18 cellular contexts compared by ENCODE assay signal in genomic region chr1:78155121-78155520, GRCh38.
"Had no signal": no experiment of that assay in that cellular context is flagged by ENCODE, and none has a peak within 500 bp of the region (broad histone marks: within the 10 kb centered on the region; RNA-seq: fewer than 3 reads in every experiment).

No MANE protein-coding gene starts in this region.

- H3K4me1 Mint-ChIP-seq: activated naive CD8-positive, alpha-beta T cell treated with anti-CD3 and anti-CD28 coated beads, Interleukin-2, amount 10 ng/mL, durations not matched to agents 7 days and 5 days; naive B cell; stimulated activated effector memory CD8-positive, alpha-beta T cell treated with anti-CD3 and anti-CD28 coated beads, Interleukin-12 subunit alpha, Interleukin-12 subunit beta, amount 100 ng/mL, for 72 hours had no signal

- H3K4me3 ChIP-seq: breast epithelium, lower lobe of right lung, smooth muscle cell, thyroid gland, vagina had no signal

- DNase-seq: activated CD4-positive, alpha-beta memory T cell treated with anti-CD3 and anti-CD28 coated beads for 36 hours; activated CD4-positive, alpha-beta T cell treated with anti-CD3 and anti-CD28 coated beads for 1 hour; activated gamma-delta T cell treated with Interleukin-2 at 50 U/mL for 16 hours; activated naive CD8-positive, alpha-beta T cell treated with anti-CD3 and anti-CD28 coated beads, Interleukin-2, amount 10 ng/mL, durations not matched to agents 7 days and 5 days; activated T-cell treated with anti-CD3 and anti-CD28 coated beads, Interleukin-2, amount 50 U/mL, for 72 hours; anterior cingulate cortex; dermis blood vessel endothelial cell; foreskin fibroblast; lower lobe of right lung; naive B cell; right cardiac atrium; T-helper 9 cell; thyroid gland had no signal

- H3K36me3 ChIP-seq: breast epithelium, lower lobe of right lung, thyroid gland, vagina had no signal

- H3K27ac ChIP-seq: breast epithelium, lower lobe of right lung, thyroid gland, vagina had no signal

- H3K9me3 Mint-ChIP-seq: activated CD4-positive, alpha-beta memory T cell treated with anti-CD3 and anti-CD28 coated beads for 36 hours; activated naive CD8-positive, alpha-beta T cell treated with anti-CD3 and anti-CD28 coated beads, Interleukin-2, amount 10 ng/mL, durations not matched to agents 7 days and 5 days; activated T-cell treated with anti-CD3 and anti-CD28 coated beads, Interleukin-2, amount 50 U/mL, for 72 hours; naive B cell; stimulated activated effector memory CD8-positive, alpha-beta T cell treated with anti-CD3 and anti-CD28 coated beads, Interleukin-12 subunit alpha, Interleukin-12 subunit beta, amount 100 ng/mL, for 72 hours had no signal

- H3K27ac Mint-ChIP-seq: activated CD4-positive, alpha-beta memory T cell treated with anti-CD3 and anti-CD28 coated beads for 36 hours; activated naive CD8-positive, alpha-beta T cell treated with anti-CD3 and anti-CD28 coated beads, Interleukin-2, amount 10 ng/mL, durations not matched to agents 7 days and 5 days; activated T-cell treated with anti-CD3 and anti-CD28 coated beads, Interleukin-2, amount 50 U/mL, for 72 hours; naive B cell; stimulated activated effector memory CD8-positive, alpha-beta T cell treated with anti-CD3 and anti-CD28 coated beads, Interleukin-12 subunit alpha, Interleukin-12 subunit beta, amount 100 ng/mL, for 72 hours had no signal

- H3K9me3 ChIP-seq: breast epithelium, lower lobe of right lung, thyroid gland, vagina had no signal

- H3K4me1 ChIP-seq: breast epithelium, lower lobe of right lung, thyroid gland, vagina had no signal

- H3K4me3 Mint-ChIP-seq: activated CD4-positive, alpha-beta memory T cell treated with anti-CD3 and anti-CD28 coated beads for 36 hours; activated naive CD8-positive, alpha-beta T cell treated with anti-CD3 and anti-CD28 coated beads, Interleukin-2, amount 10 ng/mL, durations not matched to agents 7 days and 5 days; activated T-cell treated with anti-CD3 and anti-CD28 coated beads, Interleukin-2, amount 50 U/mL, for 72 hours; naive B cell; stimulated activated effector memory CD8-positive, alpha-beta T cell treated with anti-CD3 and anti-CD28 coated beads, Interleukin-12 subunit alpha, Interleukin-12 subunit beta, amount 100 ng/mL, for 72 hours had no signal

- ATAC-seq: activated T-cell treated with anti-CD3 and anti-CD28 coated beads, Interleukin-2, amount 50 U/mL, for 72 hours; esophagus mucosa; lower lobe of right lung; right cardiac atrium; stimulated activated effector memory CD8-positive, alpha-beta T cell treated with anti-CD3 and anti-CD28 coated beads, Interleukin-12 subunit alpha, Interleukin-12 subunit beta, amount 100 ng/mL, for 72 hours had no signal

- H3K4me2 ChIP-seq: smooth muscle cell had no signal

- H3K27me3 ChIP-seq: breast epithelium, thyroid gland, vagina had no signal

- H3K36me3 Mint-ChIP-seq: activated CD4-positive, alpha-beta memory T cell treated with anti-CD3 and anti-CD28 coated beads for 36 hours; activated naive CD8-positive, alpha-beta T cell treated with anti-CD3 and anti-CD28 coated beads, Interleukin-2, amount 10 ng/mL, durations not matched to agents 7 days and 5 days; naive B cell; stimulated activated effector memory CD8-positive, alpha-beta T cell treated with anti-CD3 and anti-CD28 coated beads, Interleukin-12 subunit alpha, Interleukin-12 subunit beta, amount 100 ng/mL, for 72 hours had no signal
